12 cellular contexts compared by ENCODE assay signal in genomic region chr3:152254031-152254430, GRCh38. TPM values are rescaled to one million over a fixed set of nuclear protein-coding genes. Genes with fewer than 3 reads are reported as not detected.
DNase-seq lines count a peak whose midpoint lies in the region; ATAC-seq and TF ChIP-seq lines count a peak whose summit lies in the region.
"Had no signal": no experiment of that assay in that cellular context is flagged by ENCODE, and none has a peak within 500 bp of the region (broad histone marks: within the 10 kb centered on the region; RNA-seq: fewer than 3 reads in every experiment).

No MANE protein-coding gene starts in this region.

- H3K27me3 ChIP-seq in foreskin keratinocyte, result no peaks in the 10 kb centered on the region
- H3K27me3 ChIP-seq: thyroid gland had no signal

- H3K27me3 Mint-ChIP-seq in activated CD4-positive, alpha-beta T cell treated with anti-CD3 and anti-CD28 coated beads for 36 hours, result no peaks in the 10 kb centered on the region
- no peaks in the 10 kb centered on the region for H3K27me3 Mint-ChIP-seq in activated CD4-positive, alpha-beta memory T cell treated with anti-CD3 and anti-CD28 coated beads for 36 hours

- no peak overlapping the region for H3K27ac ChIP-seq in foreskin keratinocyte
- H3K27ac ChIP-seq: thyroid gland had no signal

- no peak for ATAC-seq in activated CD4-positive, alpha-beta T cell treated with anti-CD3 and anti-CD28 coated beads for 36 hours
- peak; percentile 41 for ATAC-seq in HG02885 (IDR thresholded peaks at IDR 0.05; ENCODE audit: poor library complexity, unreplicated experiment)
- ATAC-seq in foreskin keratinocyte, result no peak
- no peak for ATAC-seq in GM21367 (IDR thresholded peaks at IDR 0.05; ENCODE audit: unreplicated experiment)
- ATAC-seq: WTC11 had no signal

- peaks cover 75% of the 10 kb centered on the region for H3K4me1 Mint-ChIP-seq in activated CD4-positive, alpha-beta T cell treated with anti-CD3 and anti-CD28 coated beads for 36 hours
- H3K4me1 Mint-ChIP-seq in activated CD4-positive, alpha-beta memory T cell treated with anti-CD3 and anti-CD28 coated beads for 36 hours (ENCODE audit: low read depth), result peaks cover 76% of the 10 kb centered on the region
- H3K4me1 Mint-ChIP-seq: WTC11 had no signal

- peaks cover 6% of the 10 kb centered on the region for H3K36me3 Mint-ChIP-seq in activated CD4-positive, alpha-beta T cell treated with anti-CD3 and anti-CD28 coated beads for 36 hours (ENCODE audit: low read depth)
- no peaks in the 10 kb centered on the region for H3K36me3 Mint-ChIP-seq in activated CD4-positive, alpha-beta memory T cell treated with anti-CD3 and anti-CD28 coated beads for 36 hours
- H3K36me3 Mint-ChIP-seq: WTC11 had no signal

- POLR2A ChIA-PET in activated CD4-positive, alpha-beta T cell treated with anti-CD3 and anti-CD28 coated beads for 36 hours (lab: Charles Lee), result interaction anchor here (1.2 kb wide), 1 partner anchor 10 kb away, joined by 3 read pairs; no protein-coding TSS in a partner anchor
- POLR2A ChIA-PET in activated CD4-positive, alpha-beta memory T cell treated with anti-CD3 and anti-CD28 coated beads for 36 hours (lab: Charles Lee), result interaction anchor here (0.7 to 9.8 kb wide), 4 partner anchors 10 to 54 kb away, joined by 3 to 130 read pairs (median 25); partner anchors contain the start of gene MBNL1

- peak overlapping the region; percentile 18 for H3K4me3 Mint-ChIP-seq in activated CD4-positive, alpha-beta T cell treated with anti-CD3 and anti-CD28 coated beads for 36 hours
- H3K4me3 Mint-ChIP-seq in activated CD4-positive, alpha-beta memory T cell treated with anti-CD3 and anti-CD28 coated beads for 36 hours, result peak overlapping the region; percentile 28
- H3K4me3 Mint-ChIP-seq: WTC11 had no signal

- CTCF ChIA-PET in activated CD4-positive, alpha-beta T cell treated with anti-CD3 and anti-CD28 coated beads for 36 hours (lab: Charles Lee), result interaction anchor here (0.6 to 7.6 kb wide), 5 partner anchors 9 to 190 kb away, joined by 3 to 69 read pairs (median 4); no protein-coding TSS in a partner anchor
- CTCF ChIA-PET in activated CD4-positive, alpha-beta memory T cell treated with anti-CD3 and anti-CD28 coated beads for 36 hours (lab: Charles Lee), result interaction anchor here (1.0 to 3.0 kb wide), 5 partner anchors 9 to 190 kb away, joined by 3 to 9 read pairs (median 3); no protein-coding TSS in a partner anchor

- intact Hi-C loops in activated CD4-positive, alpha-beta T cell treated with anti-CD3 and anti-CD28 coated beads for 36 hours (cut with DNase I, micrococcal nuclease), result loop anchor here in 1 of 2 experiments (10.0 kb wide), 1 partner anchor 1489 kb away; the partner anchor contains the start of gene SIAH2
- intact Hi-C loops in activated CD4-positive, alpha-beta memory T cell treated with anti-CD3 and anti-CD28 coated beads for 36 hours (cut with micrococcal nuclease), result no loop called here

- peak overlapping the region; percentile 84 for H3K27ac Mint-ChIP-seq in activated CD4-positive, alpha-beta T cell treated with anti-CD3 and anti-CD28 coated beads for 36 hours
- peak overlapping the region; percentile 87 for H3K27ac Mint-ChIP-seq in activated CD4-positive, alpha-beta memory T cell treated with anti-CD3 and anti-CD28 coated beads for 36 hours
- H3K27ac Mint-ChIP-seq: WTC11 had no signal

- peaks cover 7% of the 10 kb centered on the region for H3K4me1 ChIP-seq in foreskin keratinocyte

- DNase-seq in activated CD4-positive, alpha-beta T cell treated with anti-CD3 and anti-CD28 coated beads for 36 hours, result no peak
- DNase-seq in activated CD4-positive, alpha-beta T cell treated with anti-CD3 and anti-CD28 coated beads, Interleukin-2, amount 50 U/mL, for 1 hour, result no peak
- no peak for DNase-seq in activated CD4-positive, alpha-beta memory T cell treated with anti-CD3 and anti-CD28 coated beads for 36 hours
- DNase-seq in pons (ENCODE audit: low spot score), result peak; percentile 25
- DNase-seq in foreskin keratinocyte, result no peak
- no peak for DNase-seq in NCI-H187 (lab: John Stamatoyannopoulos, UW)
- DNase-seq: cortex of kidney, NCI-H226, thyroid gland had no signal

- no peak for TF ChIP-seq CTCF in foreskin keratinocyte (conservative IDR thresholded peaks at IDR 0.05)

- H3K9me3 Mint-ChIP-seq in activated CD4-positive, alpha-beta T cell treated with anti-CD3 and anti-CD28 coated beads for 36 hours (ENCODE audit: low read depth), result no peaks in the 10 kb centered on the region
- H3K9me3 Mint-ChIP-seq in activated CD4-positive, alpha-beta memory T cell treated with anti-CD3 and anti-CD28 coated beads for 36 hours, result no peaks in the 10 kb centered on the region

RNA-seq across cellular contexts. Expression of gene MBNL1, which starts 14.7 kb away (rescaled TPM):
- total RNA-seq in activated CD4-positive, alpha-beta T cell treated with anti-CD3 and anti-CD28 coated beads for 36 hours, result 100 to 1,000 TPM; 317 to 481 TPM
- 100 to 1,000 TPM; 290 to 302 TPM for total RNA-seq in activated CD4-positive, alpha-beta memory T cell treated with anti-CD3 and anti-CD28 coated beads for 36 hours
- 66.8 and 72.7 TPM in 2 replicates for total RNA-seq in foreskin keratinocyte
- polyA plus RNA-seq in foreskin keratinocyte, result 14.1 and 16.8 TPM in 2 replicates
